ENCODE assay signal across 8 cellular contexts in genomic region chr19:4390862-4391693, GRCh38. TPM values are rescaled to one million over a fixed set of nuclear protein-coding genes. Genes with fewer than 3 reads are reported as not detected.
DNase-seq lines count a peak whose midpoint lies in the region; ATAC-seq and TF ChIP-seq lines count a peak whose summit lies in the region.

No MANE protein-coding gene starts in this region.

- H3K9ac ChIP-seq in rectal smooth muscle tissue (ENCODE audit: low read length): no peak overlapping the region

- no peak for TF ChIP-seq CTCF in left ventricle myocardium inferior (IDR thresholded peaks at IDR 0.05; ENCODE audit: borderline replicate concordance)
- TF ChIP-seq CTCF in GM20000 (IDR thresholded peaks at IDR 0.05; ENCODE audit: extremely low read depth, missing control alignments): no peak

- H3K9me3 Mint-ChIP-seq in activated T-helper 17 cell treated with anti-CD3 and anti-CD28 coated beads, Interleukin-2, amount 50 U/mL, for 72 hours: no peaks in the 10 kb centered on the region

- H3K27ac ChIP-seq in left ventricle myocardium inferior (replicated peaks) (peak overlapping the region; percentile 86), rectal smooth muscle tissue (ENCODE audit: low read depth, low read length) (peak overlapping the region; percentile 86)

- no peaks in the 10 kb centered on the region for H3K9me3 ChIP-seq in left ventricle myocardium inferior (replicated peaks)

- peaks cover 4% of the 10 kb centered on the region for H3K36me3 ChIP-seq in H7 (replicated peaks; ENCODE audit: control insufficient read depth, insufficient read depth, low read length)
- peaks cover 16% of the 10 kb centered on the region for H3K36me3 ChIP-seq in left ventricle myocardium inferior
- H3K36me3 ChIP-seq in rectal smooth muscle tissue (ENCODE audit: control insufficient read depth, insufficient read depth, low read length): peaks cover 9% of the 10 kb centered on the region

- DNase-seq in H7 (peak; percentile 54), left ventricle myocardium inferior (no peak), T-helper 9 cell (no peak), NCI-H524 (lab: John Stamatoyannopoulos, UW) (no peak), GM20000 (ENCODE audit: low spot score) (no peak), RPMI8226 (no peak)

- no peaks in the 10 kb centered on the region for H3K27me3 ChIP-seq in H7 (ENCODE audit: control insufficient read depth, insufficient read depth, low read length)
- H3K27me3 ChIP-seq in left ventricle myocardium inferior (ENCODE audit: low read depth): no peaks in the 10 kb centered on the region
- no peaks in the 10 kb centered on the region for H3K27me3 ChIP-seq in rectal smooth muscle tissue (ENCODE audit: control insufficient read depth, insufficient read depth, low read length)

- peaks cover 23% of the 10 kb centered on the region for H3K4me1 Mint-ChIP-seq in activated T-helper 17 cell treated with anti-CD3 and anti-CD28 coated beads, Interleukin-2, amount 50 U/mL, for 72 hours

- intact Hi-C loops in left ventricle myocardium inferior (cut with micrococcal nuclease): no loop called here

- no peak for ATAC-seq in activated T-helper 17 cell treated with anti-CD3 and anti-CD28 coated beads, Interleukin-2, amount 50 U/mL, for 72 hours (replicated peaks)

- H3K4me1 ChIP-seq in left ventricle myocardium inferior: peaks cover 81% of the 10 kb centered on the region
- H3K4me1 ChIP-seq in rectal smooth muscle tissue (ENCODE audit: control insufficient read depth, insufficient read depth, low read length): peaks cover 41% of the 10 kb centered on the region

- peak overlapping the region; percentile 80 for H3K27ac Mint-ChIP-seq in activated T-helper 17 cell treated with anti-CD3 and anti-CD28 coated beads, Interleukin-2, amount 50 U/mL, for 72 hours

- H3K4me3 ChIP-seq in H7 (ENCODE audit: insufficient read depth, low read depth, low read length): no peak overlapping the region
- H3K4me3 ChIP-seq in left ventricle myocardium inferior: peak overlapping the region; percentile 41
- peak overlapping the region; percentile 25 for H3K4me3 ChIP-seq in rectal smooth muscle tissue (ENCODE audit: low read length)

- peaks cover 64% of the 10 kb centered on the region for H3K36me3 Mint-ChIP-seq in activated T-helper 17 cell treated with anti-CD3 and anti-CD28 coated beads, Interleukin-2, amount 50 U/mL, for 72 hours (ENCODE audit: low read depth)

- H3K4me3 Mint-ChIP-seq in activated T-helper 17 cell treated with anti-CD3 and anti-CD28 coated beads, Interleukin-2, amount 50 U/mL, for 72 hours: no peak overlapping the region

- H3K27me3 Mint-ChIP-seq in activated T-helper 17 cell treated with anti-CD3 and anti-CD28 coated beads, Interleukin-2, amount 50 U/mL, for 72 hours: no peaks in the 10 kb centered on the region

RNA-seq across cellular contexts. Expression of gene SH3GL1, which starts 9.3 kb away (rescaled TPM):
- total RNA-seq in H7 (2014; rRNA removed; shearing (Covaris generic)): 73.1 and 97.7 TPM in 2 replicates
- total RNA-seq in activated T-helper 17 cell treated with anti-CD3 and anti-CD28 coated beads, Interleukin-2, amount 50 U/mL, for 72 hours: 10 to 100 TPM; 49.1 to 67.1 TPM
- total RNA-seq in left ventricle myocardium inferior: 18.6 TPM

RNA-seq across cellular contexts. Expression of gene CHAF1A, which starts 11.4 kb away (rescaled TPM):
- total RNA-seq in H7 (2014; rRNA removed; shearing (Covaris generic)): 121 and 122 TPM in 2 replicates
- total RNA-seq in activated T-helper 17 cell treated with anti-CD3 and anti-CD28 coated beads, Interleukin-2, amount 50 U/mL, for 72 hours: 10 to 100 TPM; 67.9 to 96.7 TPM
- total RNA-seq in left ventricle myocardium inferior: 5.1 TPM

RNA-seq across cellular contexts. Expression of gene MPND, which starts 47.7 kb away (rescaled TPM):
- 11.4 and 17.4 TPM in 2 replicates for total RNA-seq in H7 (2014; rRNA removed; shearing (Covaris generic))
- total RNA-seq in activated T-helper 17 cell treated with anti-CD3 and anti-CD28 coated beads, Interleukin-2, amount 50 U/mL, for 72 hours: 10 to 100 TPM; 15.5 to 19.7 TPM
- 19.2 TPM for total RNA-seq in left ventricle myocardium inferior

RNA-seq across cellular contexts. Expression of gene STAP2, which starts 52.5 kb away (rescaled TPM):
- total RNA-seq in H7 (2014; rRNA removed; shearing (Covaris generic)): 14.2 and 18.0 TPM in 2 replicates
- 10 to 100 TPM; 13.3 to 17.4 TPM for total RNA-seq in activated T-helper 17 cell treated with anti-CD3 and anti-CD28 coated beads, Interleukin-2, amount 50 U/mL, for 72 hours
- 2.6 TPM for total RNA-seq in left ventricle myocardium inferior

Comparison
In these comparisons a context has a peak if more than half of its experiments do, and no peak if none do; other contexts are left out.
1. RNA of gene CHAF1A, which starts 11.4 kb away (total RNA-seq): 121 to 122 TPM in H7 and 67.9 to 96.7 TPM in activated T-helper 17 cell treated with anti-CD3 and anti-CD28 coated beads, Interleukin-2, amount 50 U/mL, for 72 hours; 5.1 TPM in left ventricle myocardium inferior (single experiment); every median in the first group is over 10 times any median in the second.